In genomic region chr9:99491408-99492259, GRCh38 we compare ENCODE assay signal across 16 cellular contexts.
DNase-seq lines count a peak whose midpoint lies in the region; ATAC-seq and TF ChIP-seq lines count a peak whose summit lies in the region.
"Had no signal": no experiment of that assay in that cellular context is flagged by ENCODE, and none has a peak within 500 bp of the region (broad histone marks: within the 10 kb centered on the region; RNA-seq: fewer than 3 reads in every experiment).

No MANE protein-coding gene starts in this region.

- no peak for TF ChIP-seq POLR2A in NB4 (IDR thresholded peaks at IDR 0.05; ENCODE audit: extremely low read depth, insufficient read length)
- TF ChIP-seq POLR2A in erythroblast (IDR thresholded peaks at IDR 0.05; ENCODE audit: low read length), result no peak

- no peak overlapping the region for H3T11ph ChIP-seq in H9 (ENCODE audit: low read length)

- no peaks in the 10 kb centered on the region for H3K36me3 ChIP-seq in Caco-2 (ENCODE audit: control insufficient read depth, insufficient read depth, low read length)
- H3K36me3 ChIP-seq: suprapubic skin had no signal

- H3K56ac ChIP-seq in H9 (ENCODE audit: insufficient read length, low read depth, low read length), result no peak overlapping the region

- no peak overlapping the region for H2BK15ac ChIP-seq in H9 (ENCODE audit: low read depth, low read length)

- no peak overlapping the region for H3K14ac ChIP-seq in H9 (ENCODE audit: insufficient read depth, low read length)

- BruUV-seq in Caco-2 (replicated peaks; lab: Mats Ljungman, UMichigan), result no TSS peak

- H4K20me1 ChIP-seq in H9 (ENCODE audit: control insufficient read depth, insufficient read depth, insufficient read length), result no peaks in the 10 kb centered on the region

- H3K23ac ChIP-seq in H9 (ENCODE audit: insufficient read length, low read depth, low read length), result no peak overlapping the region

- no peak overlapping the region for H2BK120ac ChIP-seq in H9 (ENCODE audit: low read depth, low read length, poor library complexity, severe bottlenecking)

- POLR2A ChIA-PET in Caco-2 (lab: Charles Lee), result no interaction called here

- H4K8ac ChIP-seq in H9 (replicated peaks; ENCODE audit: insufficient read length, low read depth, low read length), result no peak overlapping the region

- TF ChIP-seq CTCF in H9 (conservative IDR thresholded peaks at IDR 0.05) (no peak), NB4 (IDR thresholded peaks at IDR 0.05; ENCODE audit: low read depth, low read length) (no peak), Caco-2 (IDR thresholded peaks at IDR 0.05; ENCODE audit: insufficient read depth in 1 of 2, low read depth in 1 of 2, low read length in 1 of 2, severe bottlenecking in 1 of 2, unreplicated experiment in 1 of 2) (no peak)

- no peak overlapping the region for H2AK5ac ChIP-seq in H9 (ENCODE audit: insufficient read length, low read length)

- whole genome bisulfite sequencing in H9 (ENCODE audit: extremely low coverage, insufficient read length, low lambda C conversion rate), result no CpG with 5 or more reads among the region's 10 CpGs

- no peak overlapping the region for H4K91ac ChIP-seq in H9 (ENCODE audit: insufficient read length, low read depth, low read length)

- H3K27me3 Mint-ChIP-seq in H9 (ENCODE audit: low read depth) (peaks cover 2% of the 10 kb centered on the region), immature natural killer cell (ENCODE audit: low read depth in 3 of 3) (peaks cover 3 to 8% (median 7%) of the 10 kb centered on the region in 3 donors), Caco-2 (ENCODE audit: insufficient read depth, unreplicated experiment) (peaks cover 9% of the 10 kb centered on the region)

- no peak for ATAC-seq in activated CD4-positive, CD25-positive, alpha-beta regulatory T cell treated with anti-CD3 and anti-CD28 coated beads, Interleukin-2, amount 50 U/mL, for 24 hours
- ATAC-seq: activated naive CD4-positive, alpha-beta T cell treated with anti-CD3 and anti-CD28 coated beads, Interleukin-2, amount 50 U/mL, for 72 hours had no signal

- intact Hi-C loops in Caco-2 (cut with micrococcal nuclease; ENCODE audit: unreplicated experiment), result no loop called here

- H3K27ac Mint-ChIP-seq in H9, result peak overlapping the region in 2 of 3 experiments; percentile 32 to 53; a peak in 2 of 7 replicates
- peak overlapping the region in 1 of 6 donors; percentile 4 for H3K27ac Mint-ChIP-seq in immature natural killer cell
- no peak overlapping the region for H3K27ac Mint-ChIP-seq in Caco-2 (ENCODE audit: unreplicated experiment)
- H3K27ac Mint-ChIP-seq: activated naive CD4-positive, alpha-beta T cell treated with anti-CD3 and anti-CD28 coated beads, Interleukin-2, amount 50 U/mL, for 72 hours; endodermal cell had no signal

- DNase-seq in EH (ENCODE audit: low read depth), result peak; percentile 61
- no peak for DNase-seq in H9
- DNase-seq in NB4 (ENCODE audit: low read depth), result peak; percentile 4
- peak; percentile 7 to 22 (median 19) for DNase-seq in immature natural killer cell
- DNase-seq in Caco-2, result no peak
- no peak for DNase-seq in erythroblast (lab: John Stamatoyannopoulos, UW)
- no peak for DNase-seq in HUDEP-2 (lab: John Stamatoyannopoulos, UW; ENCODE audit: unreplicated experiment in 76 of 76)
- DNase-seq: endodermal cell; GOT3; NCI-H2171 treated with DMSO at 0.1 percent for 48 hours; SIG-M5; stimulated activated CD4-positive, alpha-beta T cell treated with anti-CD3 and anti-CD28 coated beads, Interleukin-2, amount 100 ng/mL, for 48 hours had no signal

- H3K9ac ChIP-seq in H9 (ENCODE audit: extremely low read depth, insufficient read length, low read length), result no peak overlapping the region

- no peak overlapping the region for H3K4me3 Mint-ChIP-seq in H9
- H3K4me3 Mint-ChIP-seq in immature natural killer cell, result peak overlapping the region in 1 of 5 donors; percentile 19
- H3K4me3 Mint-ChIP-seq in Caco-2 (ENCODE audit: unreplicated experiment), result no peak overlapping the region
- H3K4me3 Mint-ChIP-seq: endodermal cell had no signal

- no peaks in the 10 kb centered on the region for H3K79me2 ChIP-seq in H9 (ENCODE audit: insufficient read depth, low read length)

- H3K9me3 Mint-ChIP-seq in H9, result no peaks in the 10 kb centered on the region
- H3K9me3 Mint-ChIP-seq in immature natural killer cell, result no peaks in the 10 kb centered on the region
- H3K9me3 Mint-ChIP-seq in Caco-2 (ENCODE audit: unreplicated experiment), result no peaks in the 10 kb centered on the region
- H3K9me3 Mint-ChIP-seq: activated naive CD4-positive, alpha-beta T cell treated with anti-CD3 and anti-CD28 coated beads, Interleukin-2, amount 50 U/mL, for 72 hours; endodermal cell had no signal

- H3K27ac ChIP-seq in H9 (ENCODE audit: insufficient read length, low read depth, low read length), result no peak overlapping the region
- H3K27ac ChIP-seq: C4-2B, suprapubic skin had no signal

- no peak overlapping the region for H2BK20ac ChIP-seq in H9 (ENCODE audit: low read depth, low read length, poor library complexity, severe bottlenecking)

- H3K79me1 ChIP-seq in H9 (ENCODE audit: insufficient read depth, low read depth, low read length, poor library complexity, severe bottlenecking), result no peaks in the 10 kb centered on the region

- no peaks in the 10 kb centered on the region for H3K27me3 ChIP-seq in H9 (ENCODE audit: insufficient read depth, low read length)
- no peaks in the 10 kb centered on the region; the same call in 1 of the 2 replicates for H3K27me3 ChIP-seq in Caco-2 (replicated peaks; ENCODE audit: control insufficient read depth, insufficient read depth, low read length)
- H3K27me3 ChIP-seq: suprapubic skin had no signal

- H3K4me1 ChIP-seq in H9 (ENCODE audit: insufficient read depth, low read length) (peaks cover 11% of the 10 kb centered on the region), Caco-2 (no peaks in the 10 kb centered on the region)
- H3K4me1 ChIP-seq: suprapubic skin had no signal

- H3K4me2 ChIP-seq in H9 (ENCODE audit: insufficient read depth, insufficient read length, low read length), result no peak overlapping the region

- no peak overlapping the region for H2AFZ ChIP-seq in H9 (ENCODE audit: low read length)

- H3K23me2 ChIP-seq in H9 (ENCODE audit: insufficient read length, low read depth, low read length, poor library complexity, severe bottlenecking), result no peaks in the 10 kb centered on the region

- H3K36me3 Mint-ChIP-seq in H9 (ENCODE audit: insufficient read depth in 1 of 3, low read depth in 3 of 3), result no peaks in the 10 kb centered on the region
- no peaks in the 10 kb centered on the region for H3K36me3 Mint-ChIP-seq in immature natural killer cell
- H3K36me3 Mint-ChIP-seq in Caco-2 (ENCODE audit: insufficient read depth, unreplicated experiment), result no peaks in the 10 kb centered on the region
- H3K36me3 Mint-ChIP-seq: activated naive CD4-positive, alpha-beta T cell treated with anti-CD3 and anti-CD28 coated beads, Interleukin-2, amount 50 U/mL, for 72 hours had no signal

- H3K4me3 ChIP-seq in NB4 (ENCODE audit: low read depth, low read length), result no peak overlapping the region
- H3K4me3 ChIP-seq in Caco-2 (ENCODE audit: low read depth, low read length), result no peak overlapping the region
- H3K4me3 ChIP-seq: suprapubic skin had no signal

- no peak overlapping the region for H3K4ac ChIP-seq in H9 (ENCODE audit: low read depth, low read length)

- no peak overlapping the region for H4K5ac ChIP-seq in H9 (ENCODE audit: insufficient read length, low read depth, low read length)

- no peak overlapping the region for H2BK12ac ChIP-seq in H9 (ENCODE audit: insufficient read length, low read depth, low read length)

- no peak overlapping the region for H2BK5ac ChIP-seq in H9 (ENCODE audit: insufficient read length, low read length)

- H3K4me1 Mint-ChIP-seq in H9 (peaks cover 33 to 45% of the 10 kb centered on the region in 2 experiments), immature natural killer cell (peaks cover 10 to 16% of the 10 kb centered on the region in 2 donors), Caco-2 (ENCODE audit: low read depth, unreplicated experiment) (no peaks in the 10 kb centered on the region)

- no peak overlapping the region for H3K18ac ChIP-seq in H9 (ENCODE audit: insufficient read length, low read depth, low read length)

- CTCF ChIA-PET in Caco-2 (lab: Charles Lee), result no interaction called here

- no peaks in the 10 kb centered on the region for H3K9me3 ChIP-seq in H9 (ENCODE audit: control insufficient read depth, low read depth, low read length)
- H3K9me3 ChIP-seq in Caco-2, result no peaks in the 10 kb centered on the region
- H3K9me3 ChIP-seq: suprapubic skin had no signal

Comparison
In these comparisons a context has a peak if more than half of its experiments do, and no peak if none do; other contexts are left out.
1. DNase-seq: peak in EH (single experiment), NB4 (single experiment) and immature natural killer cell (3 of 3); none in H9 (single experiment), Caco-2 (0 of 2), erythroblast (0 of 2) and HUDEP-2 (0 of 76).